Comparison of ENCODE assay signal across 8 cellular contexts in genomic region chr18:51194604-51195003, GRCh38. TPM values are rescaled to one million over a fixed set of nuclear protein-coding genes. Genes with fewer than 3 reads are reported as not detected.
DNase-seq lines count a peak whose midpoint lies in the region; ATAC-seq and TF ChIP-seq lines count a peak whose summit lies in the region.

No MANE protein-coding gene starts in this region.

- peaks cover 40 to 54% (median 52%) of the 10 kb centered on the region in 3 donors for H3K4me1 Mint-ChIP-seq in IgD-negative memory B cell

- peak overlapping the region; percentile 90 to 99 (median 96) for H3K4me3 Mint-ChIP-seq in IgD-negative memory B cell

- no peaks in the 10 kb centered on the region for H3K9me3 ChIP-seq in BE2C
- no peaks in the 10 kb centered on the region for H3K9me3 ChIP-seq in breast epithelium
- no peaks in the 10 kb centered on the region for H3K9me3 ChIP-seq in muscle layer of colon (ENCODE audit: low read length)

- no peaks in the 10 kb centered on the region for H3K27me3 ChIP-seq in BE2C
- H3K27me3 ChIP-seq in breast epithelium, result no peaks in the 10 kb centered on the region
- H3K27me3 ChIP-seq in muscle layer of colon (ENCODE audit: control insufficient read depth in 1 of 2, insufficient read depth in 2 of 2, low read length in 2 of 2), result no peaks in the 10 kb centered on the region

- intact Hi-C loops in breast epithelium (cut with DNase I; ENCODE audit: low total_unique reads), result no loop called here

- H3K27me3 Mint-ChIP-seq in IgD-negative memory B cell, result no peaks in the 10 kb centered on the region

- H3K36me3 Mint-ChIP-seq in IgD-negative memory B cell, result no peaks in the 10 kb centered on the region

- no peak for TF ChIP-seq CTCF in BE2C (IDR thresholded peaks at IDR 0.05; ENCODE audit: low read depth, low read length)
- TF ChIP-seq CTCF in breast epithelium (IDR thresholded peaks at IDR 0.05), result no peak

- DNase-seq in BE2C (no peak), breast epithelium (ENCODE audit: low spot score in 2 of 2) (no peak), KG1 (lab: John Stamatoyannopoulos, UW) (no peak)

- no peak for ATAC-seq in GM21367 (IDR thresholded peaks at IDR 0.05; ENCODE audit: unreplicated experiment)
- no peak for ATAC-seq in GM21717 (IDR thresholded peaks at IDR 0.05; ENCODE audit: unreplicated experiment)
- no peak for ATAC-seq in HG03565 (IDR thresholded peaks at IDR 0.05; ENCODE audit: unreplicated experiment)

- H3K4me1 ChIP-seq in BE2C (no peaks in the 10 kb centered on the region; the same call in 1 of the 2 replicates), breast epithelium (peaks cover 0 to 24% of the 10 kb centered on the region in 2 donors), muscle layer of colon (ENCODE audit: insufficient read depth, low read length) (peaks cover 32% of the 10 kb centered on the region)

- H3K4me3 ChIP-seq in BE2C (ENCODE audit: low read depth, low read length) (peak overlapping the region; percentile 85), breast epithelium (peak overlapping the region in 2 of 3 donors; percentile 90 to 96), muscle layer of colon (ENCODE audit: low read depth in 1 of 2, low read length in 2 of 2) (peak overlapping the region in 1 of 2 donors; percentile 93)

- peak overlapping the region; percentile 98 to 99 for H3K27ac ChIP-seq in breast epithelium
- H3K27ac ChIP-seq in muscle layer of colon (ENCODE audit: low read depth, low read length), result no peak overlapping the region

- H3K36me3 ChIP-seq in BE2C (no peaks in the 10 kb centered on the region), breast epithelium (no peaks in the 10 kb centered on the region), muscle layer of colon (ENCODE audit: insufficient read depth, low read length) (no peaks in the 10 kb centered on the region)

- peaks cover 0 to 2% (median 0%) of the 10 kb centered on the region in 3 donors for H3K9me3 Mint-ChIP-seq in IgD-negative memory B cell

- TF ChIP-seq POLR2A in breast epithelium (IDR thresholded peaks at IDR 0.05), result no peak

- H3K9ac ChIP-seq in muscle layer of colon (ENCODE audit: low read length), result peak overlapping the region; percentile 97

- H3K27ac Mint-ChIP-seq in IgD-negative memory B cell, result peak overlapping the region; percentile 87 to 97 (median 93)

RNA-seq across cellular contexts. Expression of gene MEX3C, which starts 2.9 kb away (rescaled TPM):
- polyA plus RNA-seq in BE2C (2012; ENCODE audit: insufficient read depth, insufficient read length, low read depth), result 17.0 TPM
- polyA plus RNA-seq in IgD-negative memory B cell, result 4.8 TPM
- total RNA-seq in breast epithelium, result 10 to 100 TPM; 22.4 to 42.0 (median 29.2) TPM
